Comparison of ENCODE assay signal across 8 cellular contexts in the genomic region with DNA sequence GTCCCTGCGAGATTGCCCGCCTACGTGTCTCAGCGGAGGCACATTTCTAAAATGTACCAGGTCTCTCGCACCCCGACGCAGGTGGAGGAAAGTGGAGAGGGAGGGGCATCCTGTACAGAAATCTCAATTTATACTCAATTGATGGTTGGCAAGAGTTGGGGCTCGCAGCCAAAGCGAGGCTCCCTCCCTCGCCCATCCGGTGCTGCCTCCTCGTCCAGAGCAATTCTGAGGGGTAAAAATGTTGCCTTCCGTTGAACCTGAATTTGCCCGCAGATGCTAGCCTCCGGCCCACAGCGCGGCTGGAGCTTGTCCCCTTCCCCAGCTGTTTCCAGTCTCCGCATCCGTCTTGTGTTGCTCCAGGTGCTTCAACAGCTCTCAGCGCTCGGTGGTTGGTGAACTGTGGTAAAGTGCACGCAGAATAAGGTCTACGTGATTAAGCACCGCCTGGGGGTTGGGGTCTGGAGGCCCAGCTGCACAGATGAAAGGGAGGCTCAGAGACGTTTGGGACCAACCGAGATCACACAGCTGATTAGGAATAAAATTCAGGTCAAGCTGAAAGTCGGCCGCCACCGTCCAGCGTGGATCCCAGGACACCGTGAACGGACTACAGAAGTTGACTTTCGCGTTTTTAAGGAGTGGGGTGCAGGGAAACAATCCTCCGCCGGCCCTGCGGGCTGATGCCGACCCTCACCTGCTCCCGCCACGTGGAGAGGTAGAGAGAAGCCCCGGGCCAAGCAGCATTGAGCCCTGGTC. TPM values are rescaled to one million over a fixed set of nuclear protein-coding genes. Genes with fewer than 3 reads are reported as not detected.
A peak's percentile ranks its signal among the peaks of the same experiment; 100 is the strongest.
DNase-seq lines count a peak whose midpoint lies in the region; ATAC-seq and TF ChIP-seq lines count a peak whose summit lies in the region.

No MANE protein-coding gene starts in this region.

- WGBS in mesendoderm (ENCODE audit: extremely low coverage, insufficient coverage, low lambda C conversion rate): no CpG with 5 or more reads among the region's 41 CpGs

- intact Hi-C loops in CD14-positive monocyte (cut with micrococcal nuclease) (loop anchor here in 1 of 2 donors (10.0 kb wide), 1 partner anchor 239 kb away; the partner anchor contains the start of gene TICRR), vagina (cut with DNase I) (no loop called here)

- H3K4me3 ChIP-seq in mesendoderm (ENCODE audit: low read length): peak overlapping the region; percentile 49
- H3K4me3 ChIP-seq in vagina: peak overlapping the region; percentile 66 to 90

- no peak overlapping the region for H2AK5ac ChIP-seq in mesendoderm (ENCODE audit: low read length)

- H3K36me3 Mint-ChIP-seq in CD14-positive monocyte: peaks cover 22 to 23% of the 10 kb centered on the region in 2 donors

- TF ChIP-seq CTCF in CD14-positive monocyte (IDR thresholded peaks at IDR 0.05) (no peak), vagina (IDR thresholded peaks at IDR 0.05) (no peak)

- H3K27ac Mint-ChIP-seq in CD14-positive monocyte: peak overlapping the region; percentile 41 to 86 (median 80)

- no peak overlapping the region for H2BK15ac ChIP-seq in mesendoderm (replicated peaks; ENCODE audit: low read depth)

- peak overlapping the region; percentile 81 for H3K4me2 ChIP-seq in mesendoderm (ENCODE audit: low read length)

- no peak overlapping the region for H4K8ac ChIP-seq in mesendoderm (ENCODE audit: low read depth, low read length)

- H3K18ac ChIP-seq in mesendoderm (ENCODE audit: low read length): no peak overlapping the region

- peak overlapping the region; percentile 73 for H3K56ac ChIP-seq in mesendoderm (ENCODE audit: low read length)

- no peak overlapping the region for H3K27ac ChIP-seq in mesendoderm (ENCODE audit: low read depth, low read length)
- peak overlapping the region; percentile 68 for H3K27ac ChIP-seq in vagina

- H3K27me3 ChIP-seq in mesendoderm (ENCODE audit: insufficient read depth, low read length, poor library complexity): no peaks in the 10 kb centered on the region
- H3K27me3 ChIP-seq in vagina: no peaks in the 10 kb centered on the region

- H3K23ac ChIP-seq in mesendoderm (ENCODE audit: low read length): no peak overlapping the region

- H3K27me3 Mint-ChIP-seq in CD14-positive monocyte (ENCODE audit: low read depth in 3 of 3): peaks cover 16 to 31% (median 23%) of the 10 kb centered on the region in 3 donors

- peaks cover 18% of the 10 kb centered on the region for H3K79me2 ChIP-seq in mesendoderm (ENCODE audit: control insufficient read depth, insufficient read depth, low read length)

- no peak overlapping the region for H2BK120ac ChIP-seq in mesendoderm (ENCODE audit: low read depth, low read length)

- H4K5ac ChIP-seq in mesendoderm (ENCODE audit: low read length): no peak overlapping the region

- H3K4me1 ChIP-seq in mesendoderm (ENCODE audit: control insufficient read depth, low read depth, low read length): no peaks in the 10 kb centered on the region
- H3K4me1 ChIP-seq in vagina: peaks cover 36% of the 10 kb centered on the region

- H3K9me3 Mint-ChIP-seq in CD14-positive monocyte: peaks cover 0 to 6% (median 0%) of the 10 kb centered on the region in 7 donors

- DNase-seq in CD14-positive monocyte (ENCODE audit: low spot score): no peak
- peak; percentile 20 for DNase-seq in NCI-H345 treated with DMSO at 0.1 percent for 48 hours (lab: John Stamatoyannopoulos, UW; ENCODE audit: unreplicated experiment)
- DNase-seq in central memory CD4-positive, alpha-beta T cell: peak; percentile 44
- no peak for DNase-seq in mesendoderm
- DNase-seq in vagina (ENCODE audit: extremely low spot score in 2 of 2): no peak
- DNase-seq in inferior parietal cortex (ENCODE audit: extremely low spot score): no peak
- DNase-seq in SIG-M5 (lab: John Stamatoyannopoulos, UW): no peak

- H3K36me3 ChIP-seq in mesendoderm (ENCODE audit: control insufficient read depth, insufficient read depth, low read length) (peaks cover 7% of the 10 kb centered on the region), vagina (peaks cover 0 to 29% of the 10 kb centered on the region in 2 donors)

- H3K79me1 ChIP-seq in mesendoderm (ENCODE audit: low read length): peaks cover 19% of the 10 kb centered on the region

- H3K9ac ChIP-seq in mesendoderm (ENCODE audit: low read length): peak overlapping the region; percentile 55

- ATAC-seq in GM21528 (IDR thresholded peaks at IDR 0.05; ENCODE audit: low FRiP score, unreplicated experiment): peak; percentile 34

- H3K4me3 Mint-ChIP-seq in CD14-positive monocyte: peak overlapping the region; percentile 79 to 82

- no peak overlapping the region for H2BK5ac ChIP-seq in mesendoderm (ENCODE audit: low read length)

- H3K9me3 ChIP-seq in vagina: no peaks in the 10 kb centered on the region

- no peak overlapping the region for H3K4ac ChIP-seq in mesendoderm (ENCODE audit: low read depth, low read length)

- TF ChIP-seq POLR2A in vagina (IDR thresholded peaks at IDR 0.05): no peak

- peaks cover 38% of the 10 kb centered on the region for H3K4me1 Mint-ChIP-seq in CD14-positive monocyte

RNA-seq across cellular contexts. Expression of gene POLG, which starts 0.8 kb away (rescaled TPM):
- polyA plus RNA-seq in CD14-positive monocyte: 10 to 100 TPM; 19.2 to 21.6 TPM
- polyA plus RNA-seq in mesendoderm (2013, experiment 1 of 2): 17.7 TPM
- polyA plus RNA-seq in mesendoderm (2013, experiment 2 of 2): 17.3 TPM
- total RNA-seq in vagina: 50.3 TPM

Comparison
In these comparisons a context has a peak if more than half of its experiments do, and no peak if none do; other contexts are left out.
1. DNase-seq: peak in NCI-H345 treated with DMSO at 0.1 percent for 48 hours (single experiment) and central memory CD4-positive, alpha-beta T cell (single experiment); none in CD14-positive monocyte (single experiment), mesendoderm (single experiment), vagina (0 of 2), inferior parietal cortex (single experiment) and SIG-M5 (single experiment).